Comparison of ENCODE assay signal across 1 cellular context in genomic region chr16:87233928-87234327, GRCh38.
TF ChIP-seq lines count a peak whose summit lies in the region.

No MANE protein-coding gene starts in this region.

TF ChIP-seq in IMR-90, 13 proteins besides CTCF, POLR2A, EP300 and RAD21 (continued from another document):
- no peak for TF ChIP-seq CEBPB (IDR thresholded peaks at IDR 0.05; ENCODE audit: low read depth, low read length)
TF ChIP-seq in IMR-90: peak in this region for 2.
